17 cellular contexts compared by ENCODE assay signal in the genomic region with DNA sequence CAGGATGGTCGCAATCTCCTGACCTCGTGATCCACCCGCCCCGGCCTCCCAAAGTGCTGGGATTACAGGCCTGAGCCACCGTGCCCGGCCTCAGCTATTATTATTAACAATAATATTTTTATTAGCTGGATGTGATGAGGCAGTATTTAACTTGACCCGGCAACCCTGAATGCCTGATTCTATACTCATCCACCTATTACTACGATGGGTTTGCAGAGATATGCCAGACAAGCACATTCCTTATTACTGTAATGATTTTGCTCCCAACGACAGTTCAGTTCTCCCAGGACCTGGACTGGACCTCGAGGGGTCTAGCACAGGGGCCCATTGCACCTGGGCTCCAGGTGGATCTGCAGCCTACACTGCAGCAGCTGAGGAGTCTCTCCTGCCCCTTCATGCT. TPM values are rescaled to one million over a fixed set of nuclear protein-coding genes. Genes with fewer than 3 reads are reported as not detected.
DNase-seq lines count a peak whose midpoint lies in the region; ATAC-seq and TF ChIP-seq lines count a peak whose summit lies in the region.
"Had no signal": no experiment of that assay in that cellular context is flagged by ENCODE, and none has a peak within 500 bp of the region (broad histone marks: within the 10 kb centered on the region; RNA-seq: fewer than 3 reads in every experiment).

No MANE protein-coding gene starts in this region.

- H3K14ac ChIP-seq in mesenchymal stem cell (ENCODE audit: low read length in 2 of 2): no peak overlapping the region

- H3K4ac ChIP-seq in mesenchymal stem cell (ENCODE audit: low read depth in 1 of 2, low read length in 2 of 2): no peak overlapping the region

- H3K9me2 ChIP-seq in OCI-LY7 (ENCODE audit: insufficient read depth, low read length): no peaks in the 10 kb centered on the region

- H2BK15ac ChIP-seq in mesenchymal stem cell (ENCODE audit: low read depth, poor library complexity, severe bottlenecking): no peak overlapping the region

- H4K20me1 ChIP-seq in OCI-LY7 (ENCODE audit: insufficient read depth, low read length): no peaks in the 10 kb centered on the region

- H2BK120ac ChIP-seq in mesenchymal stem cell (ENCODE audit: low read depth, low read length): no peak overlapping the region

- H3K23ac ChIP-seq in mesenchymal stem cell (ENCODE audit: low read length in 2 of 2): no peak overlapping the region

- H3K9ac ChIP-seq in mesenchymal stem cell (ENCODE audit: low read length): no peak overlapping the region
- H3K9ac ChIP-seq: GM23248, KMS-11 had no signal

- TF ChIP-seq POLR2A in erythroblast (IDR thresholded peaks at IDR 0.05; ENCODE audit: low read length): no peak

- no peak overlapping the region for H2BK5ac ChIP-seq in mesenchymal stem cell (ENCODE audit: low read depth, low read length, poor library complexity, severe bottlenecking)

- CTCF ChIA-PET in OCI-LY7 (lab: Charles Lee; ENCODE audit: unreplicated experiment): interaction anchor here (0.6 kb wide), 1 partner anchor 10 kb away, joined by 3 read pairs; no protein-coding TSS in a partner anchor

- WGBS in mesenchymal stem cell: 77% methylated on average over 6 of the region's 10 CpGs

- no peaks in the 10 kb centered on the region for H3K36me3 ChIP-seq in OCI-LY7 (ENCODE audit: insufficient read depth, low read length)
- H3K36me3 ChIP-seq in mesenchymal stem cell (ENCODE audit: control insufficient read depth in 1 of 2, insufficient read depth in 2 of 2, low read depth in 1 of 2, low read length in 2 of 2): no peaks in the 10 kb centered on the region
- H3K36me3 ChIP-seq: HAP-1 had no signal

- peak overlapping the region; percentile 69 for H4K8ac ChIP-seq in mesenchymal stem cell (ENCODE audit: low read length)

- H3K27ac ChIP-seq in OCI-LY7 (ENCODE audit: low read depth, low read length, poor library complexity, severe bottlenecking) (no peak overlapping the region), mesenchymal stem cell (ENCODE audit: low read length, poor library complexity, severe bottlenecking) (no peak overlapping the region), coronary artery (no peak overlapping the region)
- H3K27ac ChIP-seq: C4-2B, GM23248 had no signal

- H3K79me2 ChIP-seq in OCI-LY7 (ENCODE audit: insufficient read depth, low read depth, low read length): no peaks in the 10 kb centered on the region

- H2BK12ac ChIP-seq in mesenchymal stem cell (ENCODE audit: low read length in 2 of 2): peak overlapping the region; percentile 73 to 81

- DNase-seq in ELR (ENCODE audit: low read depth) (peak; percentile 9), OCI-LY7 (ENCODE audit: low spot score) (no peak), mesenchymal stem cell (no peak), omental fat pad (ENCODE audit: low spot score) (no peak), coronary artery (ENCODE audit: low spot score) (no peak), erythroblast (lab: John Stamatoyannopoulos, UW) (no peak)
- DNase-seq: DMS153, DMS79 had no signal

- H2AFZ ChIP-seq in OCI-LY7 (ENCODE audit: low read length) (peak overlapping the region; percentile 4; the same call in 1 of the 2 replicates), mesenchymal stem cell (ENCODE audit: low read depth, low read length) (no peak overlapping the region)
- H2AFZ ChIP-seq: GM23248 had no signal

- POLR2A ChIA-PET in OCI-LY7 (lab: Charles Lee): interaction anchor here (1.0 to 1.3 kb wide), 2 partner anchors 70 to 73 kb away, joined by 4 to 5 read pairs; no protein-coding TSS in a partner anchor

- no peaks in the 10 kb centered on the region for H3K79me1 ChIP-seq in mesenchymal stem cell (replicated peaks; ENCODE audit: low read length, poor library complexity, severe bottlenecking)

- TF ChIP-seq CTCF in OCI-LY7 (conservative IDR thresholded peaks at IDR 0.05; ENCODE audit: low read length): no peak
- no peak for TF ChIP-seq CTCF in omental fat pad (IDR thresholded peaks at IDR 0.05)
- no peak for TF ChIP-seq CTCF in coronary artery (IDR thresholded peaks at IDR 0.05)

- ATAC-seq in GM21390 (IDR thresholded peaks at IDR 0.05; ENCODE audit: unreplicated experiment) (no peak), omental fat pad (ENCODE audit: low FRiP score) (no peak)

- H3K4me1 ChIP-seq in OCI-LY7 (ENCODE audit: insufficient read depth, low read length, poor library complexity, severe bottlenecking) (peaks cover 39% of the 10 kb centered on the region), mesenchymal stem cell (ENCODE audit: control insufficient read depth, insufficient read depth, low read depth, low read length) (peaks cover 4% of the 10 kb centered on the region)
- H3K4me1 ChIP-seq: HAP-1 had no signal

- H3K4me2 ChIP-seq in OCI-LY7 (ENCODE audit: low read length) (no peak overlapping the region), mesenchymal stem cell (ENCODE audit: low read length, poor library complexity, severe bottlenecking) (no peak overlapping the region)

- peak overlapping the region; percentile 6 for H2AK5ac ChIP-seq in mesenchymal stem cell (ENCODE audit: low read length, severe bottlenecking)

- H3K4me3 ChIP-seq in OCI-LY7 (ENCODE audit: low read depth, low read length, poor library complexity, severe bottlenecking) (no peak overlapping the region), mesenchymal stem cell (ENCODE audit: insufficient read depth in 1 of 2, low read depth in 1 of 2, low read length in 2 of 2) (no peak overlapping the region), coronary artery (no peak overlapping the region)
- H3K4me3 ChIP-seq: GM23248, HAP-1 had no signal

- H3K9me3 ChIP-seq in OCI-LY7 (ENCODE audit: low read length) (peaks cover 19% of the 10 kb centered on the region), mesenchymal stem cell (ENCODE audit: control insufficient read depth, low read length) (no peaks in the 10 kb centered on the region)
- H3K9me3 ChIP-seq: HAP-1 had no signal

- peak overlapping the region; percentile 50 for H4K91ac ChIP-seq in mesenchymal stem cell (ENCODE audit: low read length)

- BruUV-seq in OCI-LY7 (replicated peaks; lab: Mats Ljungman, UMichigan): no TSS peak

- intact Hi-C loops in OCI-LY7 (cut with micrococcal nuclease; ENCODE audit: unreplicated experiment): loop anchor here (1.0 to 5.0 kb wide), 2 partner anchors 70 to 376 kb away; no protein-coding TSS in a partner anchor

- peak overlapping the region in 1 of 2 experiments; percentile 11 for H3K18ac ChIP-seq in mesenchymal stem cell (ENCODE audit: low read depth in 1 of 2, low read length in 2 of 2)

- peaks cover 0 to 3% of the 10 kb centered on the region in 2 experiments for H3K27me3 ChIP-seq in mesenchymal stem cell (ENCODE audit: control insufficient read depth in 1 of 2, insufficient read depth in 1 of 2, low read length in 2 of 2)

RNA-seq across cellular contexts. Expression of a gene that starts 32.6 kb away (rescaled TPM):
- total RNA-seq in OCI-LY7 (2014; rRNA removed; shearing (Covaris generic)): not detected in 2 replicates
- total RNA-seq in OCI-LY7 (2022): not detected in 2 replicates
- 3.1 TPM for polyA plus RNA-seq in mesenchymal stem cell (2013, experiment 1 of 2)
- 3.2 TPM for polyA plus RNA-seq in mesenchymal stem cell (2013, experiment 2 of 2)
- total RNA-seq in omental fat pad: not detected
- total RNA-seq: CD4-positive, alpha-beta memory T cell; GM23248; H4; HepG2 had no signal
- polyA plus RNA-seq: BJ; CD4-positive, alpha-beta memory T cell; GM23248; HepG2 had no signal
